In genomic region chr5:24385070-24385469, GRCh38 we compare ENCODE assay signal across 31 cellular contexts.
"Had no signal": no experiment of that assay in that cellular context is flagged by ENCODE, and none has a peak within 500 bp of the region (broad histone marks: within the 10 kb centered on the region; RNA-seq: fewer than 3 reads in every experiment).

No MANE protein-coding gene starts in this region.

- H3K36me3 Mint-ChIP-seq: activated naive CD8-positive, alpha-beta T cell; mesothelial cell of epicardium; naive B cell; stimulated activated memory B cell treated with anti-CD40 and anti-IgM and Interleukin-4, amounts not matched to agents 10 μg/mL and 1 μg/mL and 100 μg/mL, for 72 hours had no signal

- H3K36me3 ChIP-seq: colonic mucosa, pancreas, prostate gland, sigmoid colon, upper lobe of left lung, vagina, WERI-Rb-1 had no signal

- H3K27me3 ChIP-seq: body of pancreas, colonic mucosa, hepatocyte, pancreas, sigmoid colon, upper lobe of left lung, vagina had no signal

- DNase-seq: activated CD4-positive, alpha-beta T cell treated with anti-CD3 and anti-CD28 coated beads for 48 hours; activated CD4-positive, alpha-beta T cell treated with anti-CD3 and anti-CD28 coated beads, Interleukin-2, amount 50 U/mL, for 48 hours; activated CD8-positive, alpha-beta memory T cell treated with anti-CD3 and anti-CD28 coated beads for 24 hours; activated effector memory CD4-positive, alpha-beta T cell treated with Interleukin-2 at 50 U/mL for 16 hours; activated naive CD4-positive, alpha-beta T cell treated with Interleukin-2 at 50 U/mL for 16 hours; anterior cingulate cortex; body of pancreas; cerebellar nuclear complex; colonic mucosa; effector CD8-positive, alpha-beta T cell; islet precursor cell; left cardiac atrium; mammary epithelial cell; naive B cell; nucleus accumbens; pancreas; sigmoid colon; small intestine; stimulated activated CD4-positive, alpha-beta T cell treated with anti-CD3 and anti-CD28 coated beads, Interleukin-4, amount 100 ng/mL, for 24 hours; stimulated activated naive CD8-positive, alpha-beta T cell treated with anti-CD3 and anti-CD28 coated beads, Interleukin-15, amount 100 ng/mL, for 72 hours; substantia nigra; upper lobe of left lung; WERI-Rb-1 had no signal

- ATAC-seq: activated CD4-positive, CD25-positive, alpha-beta regulatory T cell treated with anti-CD3 and anti-CD28 coated beads, Interleukin-2, amount 50 U/mL, for 24 hours; body of pancreas; left cardiac atrium; pancreas; stimulated activated memory B cell treated with anti-CD40 and anti-IgM and Interleukin-4, amounts not matched to agents 10 μg/mL and 1 μg/mL and 100 μg/mL, for 72 hours; stimulated activated naive CD8-positive, alpha-beta T cell treated with anti-CD3 and anti-CD28 coated beads, Interleukin-15, amount 100 ng/mL, for 72 hours had no signal

- H3K4me2 ChIP-seq: hepatocyte had no signal

- H3K4me3 Mint-ChIP-seq: activated naive CD8-positive, alpha-beta T cell; mesothelial cell of epicardium; naive B cell; neural crest cell; stimulated activated memory B cell treated with anti-CD40 and anti-IgM and Interleukin-4, amounts not matched to agents 10 μg/mL and 1 μg/mL and 100 μg/mL, for 72 hours; stimulated activated naive CD8-positive, alpha-beta T cell treated with anti-CD3 and anti-CD28 coated beads, Interleukin-15, amount 100 ng/mL, for 72 hours had no signal

- H3K27ac ChIP-seq: body of pancreas, colonic mucosa, hepatocyte, pancreas, prostate gland, sigmoid colon, upper lobe of left lung, vagina, WERI-Rb-1 had no signal

- H3K9me3 Mint-ChIP-seq: stimulated activated memory B cell treated with anti-CD40 and anti-IgM and Interleukin-4, amounts not matched to agents 10 μg/mL and 1 μg/mL and 100 μg/mL, for 72 hours had no signal

- H3K79me2 ChIP-seq: hepatocyte had no signal

- H2AFZ ChIP-seq: hepatocyte had no signal

- H3K4me1 Mint-ChIP-seq: naive B cell; neural crest cell; stimulated activated memory B cell treated with anti-CD40 and anti-IgM and Interleukin-4, amounts not matched to agents 10 μg/mL and 1 μg/mL and 100 μg/mL, for 72 hours; stimulated activated naive CD8-positive, alpha-beta T cell treated with anti-CD3 and anti-CD28 coated beads, Interleukin-15, amount 100 ng/mL, for 72 hours had no signal

- H3K4me3 ChIP-seq: body of pancreas, colonic mucosa, hepatocyte, pancreas, prostate gland, sigmoid colon, upper lobe of left lung, vagina had no signal

- H3K9me3 ChIP-seq: body of pancreas, colonic mucosa, pancreas, prostate gland, sigmoid colon, upper lobe of left lung, vagina had no signal

- H3K27ac Mint-ChIP-seq: activated naive CD8-positive, alpha-beta T cell; mesothelial cell of epicardium; naive B cell; stimulated activated memory B cell treated with anti-CD40 and anti-IgM and Interleukin-4, amounts not matched to agents 10 μg/mL and 1 μg/mL and 100 μg/mL, for 72 hours; stimulated activated naive CD8-positive, alpha-beta T cell treated with anti-CD3 and anti-CD28 coated beads, Interleukin-15, amount 100 ng/mL, for 72 hours had no signal

- H3K27me3 Mint-ChIP-seq: activated naive CD8-positive, alpha-beta T cell; naive B cell; stimulated activated memory B cell treated with anti-CD40 and anti-IgM and Interleukin-4, amounts not matched to agents 10 μg/mL and 1 μg/mL and 100 μg/mL, for 72 hours; stimulated activated naive CD8-positive, alpha-beta T cell treated with anti-CD3 and anti-CD28 coated beads, Interleukin-15, amount 100 ng/mL, for 72 hours had no signal
